Comparison of ENCODE assay signal across 8 cellular contexts in genomic region chr11:122202951-122203456, GRCh38.
DNase-seq lines count a peak whose midpoint lies in the region; ATAC-seq, FAIRE-seq and TF ChIP-seq lines count a peak whose summit lies in the region.

No MANE protein-coding gene starts in this region.

- 23% methylated on average over 19 of the region's 19 CpGs for whole genome bisulfite sequencing in hepatocyte (ENCODE audit: low lambda C conversion rate, missing lambda C conversion rate)

- H3K9me2 ChIP-seq in hepatocyte (replicated peaks; ENCODE audit: insufficient read depth), result no peaks in the 10 kb centered on the region

- H2AFZ ChIP-seq in hepatocyte, result no peak overlapping the region

- peak; percentile 74 for ATAC-seq in HG03103 (IDR thresholded peaks at IDR 0.05; ENCODE audit: low read depth, unreplicated experiment)

- no peaks in the 10 kb centered on the region for H4K20me1 ChIP-seq in hepatocyte (ENCODE audit: insufficient read depth, poor library complexity, severe bottlenecking)

- no peaks in the 10 kb centered on the region for H3K9me3 ChIP-seq in hepatocyte (ENCODE audit: low read depth)

- no peak for FAIRE-seq in RCC 7860 (lab: Jason Lieb, UNC)

- in situ Hi-C loops in ACHN (cut with HindIII; ENCODE audit: low pct_ligation_motif_present, low pct_unique_long_range_greater_than_20kb, low sequenced_read_pairs), result no loop called here
- in situ Hi-C loops in GM13977 (cut with MboI; ENCODE audit: low pct_unique_long_range_greater_than_20kb, low sequenced_read_pairs, unreplicated experiment), result loop anchor here (10.0 kb wide), 1 partner anchor 538 kb away; no protein-coding TSS in a partner anchor

- DNase-seq in ACHN, result peak; percentile 48
- DNase-seq in GM13977 (ENCODE audit: low spot score), result peak; percentile 63
- DNase-seq in RCC 7860 (ENCODE audit: low spot score), result peak; percentile 41
- peak; percentile 78 for DNase-seq in hepatocyte (ENCODE audit: low spot score)
- DNase-seq in retina, result peak; percentile 84
- DNase-seq in NCI-H2107 treated with DMSO at 0.1 percent for 48 hours (lab: John Stamatoyannopoulos, UW; ENCODE audit: unreplicated experiment), result no peak

- H3K79me2 ChIP-seq in hepatocyte, result peaks cover 17% of the 10 kb centered on the region

- H3K36me3 ChIP-seq in hepatocyte (replicated peaks; ENCODE audit: insufficient read depth, low read depth), result no peaks in the 10 kb centered on the region

- peak overlapping the region; percentile 69 for H3K27ac ChIP-seq in angular gyrus (ENCODE audit: low read depth, low read length)
- peak overlapping the region; percentile 68 for H3K27ac ChIP-seq in hepatocyte

- peak overlapping the region; percentile 10 for H3K4me3 ChIP-seq in hepatocyte

- H3K4me2 ChIP-seq in hepatocyte, result peak overlapping the region; percentile 73

- H3K27me3 ChIP-seq in hepatocyte, result no peaks in the 10 kb centered on the region

- peaks cover 23% of the 10 kb centered on the region for H3K4me1 ChIP-seq in hepatocyte (ENCODE audit: insufficient read depth)

- TF ChIP-seq CTCF in GM13977 (IDR thresholded peaks at IDR 0.05; ENCODE audit: extremely low read depth, insufficient read depth, missing control alignments), result peak; percentile 94
- peak; percentile 93 for TF ChIP-seq CTCF in hepatocyte (IDR thresholded peaks at IDR 0.05; ENCODE audit: poor library complexity)
